12 cellular contexts compared by ENCODE assay signal in genomic region chr1:94580367-94581115, GRCh38. TPM values are rescaled to one million over a fixed set of nuclear protein-coding genes. Genes with fewer than 3 reads are reported as not detected.
A peak's percentile ranks its signal among the peaks of the same experiment; 100 is the strongest.
DNase-seq lines count a peak whose midpoint lies in the region; ATAC-seq and TF ChIP-seq lines count a peak whose summit lies in the region.
"Had no signal": no experiment of that assay in that cellular context is flagged by ENCODE, and none has a peak within 500 bp of the region (broad histone marks: within the 10 kb centered on the region; RNA-seq: fewer than 3 reads in every experiment).

No MANE protein-coding gene starts in this region.

- POLR2A ChIA-PET in activated CD8-positive, alpha-beta T cell treated with anti-CD3 and anti-CD28 coated beads, Interleukin-2, amount 10 ng/mL, durations not matched to agents 7 days and 5 days (lab: Charles Lee), result no interaction called here

- CTCF ChIA-PET in activated CD8-positive, alpha-beta T cell treated with anti-CD3 and anti-CD28 coated beads, Interleukin-2, amount 10 ng/mL, durations not matched to agents 7 days and 5 days (lab: Charles Lee), result no interaction called here

- no peaks in the 10 kb centered on the region for H3K36me3 Mint-ChIP-seq in activated CD8-positive, alpha-beta T cell treated with anti-CD3 and anti-CD28 coated beads, Interleukin-2, amount 10 ng/mL, durations not matched to agents 7 days and 5 days (ENCODE audit: low read depth)
- H3K36me3 Mint-ChIP-seq in effector memory CD8-positive, alpha-beta T cell (ENCODE audit: insufficient read depth), result no peaks in the 10 kb centered on the region

- H3K36me3 ChIP-seq in brain microvascular endothelial cell (replicated peaks), result no peaks in the 10 kb centered on the region
- H3K36me3 ChIP-seq in mesodermal cell (ENCODE audit: control insufficient read depth, insufficient read depth, low read length), result no peaks in the 10 kb centered on the region

- H3K9me3 ChIP-seq in mesodermal cell (ENCODE audit: control insufficient read depth, low read length), result peaks cover 23% of the 10 kb centered on the region

- ATAC-seq in activated CD8-positive, alpha-beta T cell treated with anti-CD3 and anti-CD28 coated beads, Interleukin-2, amount 10 ng/mL, durations not matched to agents 7 days and 5 days, result no peak
- ATAC-seq in effector memory CD8-positive, alpha-beta T cell (replicated peaks), result no peak

- H3K4me1 Mint-ChIP-seq in activated CD8-positive, alpha-beta T cell treated with anti-CD3 and anti-CD28 coated beads, Interleukin-2, amount 10 ng/mL, durations not matched to agents 7 days and 5 days (ENCODE audit: low read depth), result no peaks in the 10 kb centered on the region
- no peaks in the 10 kb centered on the region for H3K4me1 Mint-ChIP-seq in effector memory CD8-positive, alpha-beta T cell (ENCODE audit: low read depth in 2 of 2)

- no peaks in the 10 kb centered on the region for H3K27me3 ChIP-seq in brain microvascular endothelial cell (replicated peaks)

- peaks cover 10% of the 10 kb centered on the region for H3K4me1 ChIP-seq in mesodermal cell (ENCODE audit: control insufficient read depth, insufficient read depth, low read length, poor library complexity, severe bottlenecking)

- in situ Hi-C loops in brain microvascular endothelial cell (cut with HindIII; ENCODE audit: low pct_ligation_motif_present, low sequenced_read_pairs), result no loop called here

- no peak overlapping the region for H3K27ac Mint-ChIP-seq in activated CD8-positive, alpha-beta T cell treated with anti-CD3 and anti-CD28 coated beads, Interleukin-2, amount 10 ng/mL, durations not matched to agents 7 days and 5 days
- no peak overlapping the region for H3K27ac Mint-ChIP-seq in effector memory CD8-positive, alpha-beta T cell

- H3K4me3 ChIP-seq in AG10803 (ENCODE audit: low read length) (no peak overlapping the region), brain microvascular endothelial cell (ENCODE audit: low read depth, low read length) (no peak overlapping the region), mesodermal cell (ENCODE audit: extremely low read depth, insufficient read depth, low read length, poor library complexity, severe bottlenecking) (no peak overlapping the region)

- no peak overlapping the region for H3K4me3 Mint-ChIP-seq in activated CD8-positive, alpha-beta T cell treated with anti-CD3 and anti-CD28 coated beads, Interleukin-2, amount 10 ng/mL, durations not matched to agents 7 days and 5 days
- H3K4me3 Mint-ChIP-seq in effector memory CD8-positive, alpha-beta T cell, result no peak overlapping the region

- WGBS in mesodermal cell (ENCODE audit: insufficient coverage in 2 of 2), 2 experiments, result 88 to 89% methylated on average over 7 of the region's 10 CpGs

- TF ChIP-seq CTCF in AG10803 (conservative IDR thresholded peaks at IDR 0.05; ENCODE audit: low read length) (no peak), brain microvascular endothelial cell (IDR thresholded peaks at IDR 0.05; ENCODE audit: low read depth, low read length, missing control alignments) (no peak)

- peaks cover 10% of the 10 kb centered on the region for H3K9me3 Mint-ChIP-seq in activated CD8-positive, alpha-beta T cell treated with anti-CD3 and anti-CD28 coated beads, Interleukin-2, amount 10 ng/mL, durations not matched to agents 7 days and 5 days (ENCODE audit: insufficient read depth)
- H3K9me3 Mint-ChIP-seq in effector memory CD8-positive, alpha-beta T cell, result no peaks in the 10 kb centered on the region

- DNase-seq in AG10803 (ENCODE audit: low read depth), result peak; percentile 31
- peak; percentile 74 for DNase-seq in brain microvascular endothelial cell
- no peak for DNase-seq in activated CD8-positive, alpha-beta T cell treated with anti-CD3 and anti-CD28 coated beads, Interleukin-2, amount 10 ng/mL, durations not matched to agents 7 days and 5 days
- no peak for DNase-seq in HCEC 1CT
- no peak for DNase-seq in hypothalamus (lab: John Stamatoyannopoulos, UW)
- no peak for DNase-seq in effector memory CD8-positive, alpha-beta T cell
- DNase-seq: activated effector memory CD4-positive, alpha-beta T cell treated with anti-CD3 and anti-CD28 coated beads, Interleukin-2, amount 50 U/mL, for 16 hours; NCI-H2029; SIG-M5; stimulated activated CD4-positive, alpha-beta T cell treated with anti-CD3 and anti-CD28 coated beads, Interleukin-1b, Interleukin-23, amount 100 ng/mL, for 48 hours had no signal

- TF ChIP-seq RAD21 in Ishikawa (IDR thresholded peaks at IDR 0.05; ENCODE audit: low read depth), result no peak

- TF ChIP-seq EP300 in Ishikawa (IDR thresholded peaks at IDR 0.05; ENCODE audit: borderline replicate concordance), result no peak

- peak overlapping the region; percentile 81 for H3K27ac ChIP-seq in brain microvascular endothelial cell
- H3K27ac ChIP-seq in mesodermal cell (ENCODE audit: low read depth, low read length, severe bottlenecking), result peak overlapping the region; percentile 76

- peaks cover 9% of the 10 kb centered on the region for H3K27me3 Mint-ChIP-seq in activated CD8-positive, alpha-beta T cell treated with anti-CD3 and anti-CD28 coated beads, Interleukin-2, amount 10 ng/mL, durations not matched to agents 7 days and 5 days (ENCODE audit: low read depth)
- H3K27me3 Mint-ChIP-seq in effector memory CD8-positive, alpha-beta T cell, result peaks cover 32 to 41% of the 10 kb centered on the region in 2 donors

TF ChIP-seq in Ishikawa, 13 proteins besides CTCF, POLR2A, EP300 and RAD21:
- TF ChIP-seq EGR1 (IDR thresholded peaks at IDR 0.05) (no peak), NFIC (IDR thresholded peaks at IDR 0.05) (0 out of 2 replicates have a peak, but pooled peaks have one; percentile 19)

RNA-seq across cellular contexts. Expression of gene F3, which starts 39.0 kb away (rescaled TPM):
- polyA plus RNA-seq in mesodermal cell (2013, experiment 1 of 2), result 6.1 TPM
- polyA plus RNA-seq in mesodermal cell (2013, experiment 2 of 2), result 5.1 TPM
- not detected for total RNA-seq in activated CD8-positive, alpha-beta T cell treated with anti-CD3 and anti-CD28 coated beads, Interleukin-2, amount 10 ng/mL, durations not matched to agents 7 days and 5 days

Comparison
In these comparisons a context has a peak if more than half of its experiments do, and no peak if none do; other contexts are left out.
1. DNase-seq: peak in AG10803 (single experiment) and brain microvascular endothelial cell (single experiment); none in activated CD8-positive, alpha-beta T cell treated with anti-CD3 and anti-CD28 coated beads, Interleukin-2, amount 10 ng/mL, durations not matched to agents 7 days and 5 days (single experiment), HCEC 1CT (single experiment), hypothalamus (0 of 51) and effector memory CD8-positive, alpha-beta T cell (0 of 3).